ENCODE assay signal across 9 cellular contexts in genomic region chr17:2634361-2634960, GRCh38. TPM values are rescaled to one million over a fixed set of nuclear protein-coding genes. Genes with fewer than 3 reads are reported as not detected.
DNase-seq lines count a peak whose midpoint lies in the region; ATAC-seq and TF ChIP-seq lines count a peak whose summit lies in the region.
"Had no signal": no experiment of that assay in that cellular context is flagged by ENCODE, and none has a peak within 500 bp of the region (broad histone marks: within the 10 kb centered on the region; RNA-seq: fewer than 3 reads in every experiment).

No MANE protein-coding gene starts in this region.

- CTCF ChIA-PET in CD4-positive, alpha-beta T cell (lab: Charles Lee), result interaction anchor here (0.9 kb wide), 1 partner anchor 17 kb away, joined by 3 read pairs; no protein-coding TSS in a partner anchor

- H3K9me3 Mint-ChIP-seq in CD4-positive, alpha-beta T cell, result no peaks in the 10 kb centered on the region
- H3K9me3 Mint-ChIP-seq in activated naive CD8-positive, alpha-beta T cell treated with anti-CD3 and anti-CD28 coated beads, Interleukin-2, amount 50 U/mL, for 24 hours, result peaks cover 4% of the 10 kb centered on the region

- peaks cover 71% of the 10 kb centered on the region for H3K4me1 Mint-ChIP-seq in CD4-positive, alpha-beta T cell (ENCODE audit: low read depth)
- H3K4me1 Mint-ChIP-seq in activated naive CD8-positive, alpha-beta T cell treated with anti-CD3 and anti-CD28 coated beads, Interleukin-2, amount 50 U/mL, for 24 hours, result peaks cover 61% of the 10 kb centered on the region

- 75 to 86% methylated on average over 9 of the region's 9 CpGs for WGBS in lung, 2 donors

- no peak for TF ChIP-seq CTCF in CD4-positive, alpha-beta T cell (IDR thresholded peaks at IDR 0.05)
- TF ChIP-seq CTCF in lung (IDR thresholded peaks at IDR 0.05; ENCODE audit: control extremely low read depth, extremely low read depth), result no peak

- H3K4me3 Mint-ChIP-seq in CD4-positive, alpha-beta T cell, result no peak overlapping the region
- no peak overlapping the region for H3K4me3 Mint-ChIP-seq in activated naive CD8-positive, alpha-beta T cell treated with anti-CD3 and anti-CD28 coated beads, Interleukin-2, amount 50 U/mL, for 24 hours

- peaks cover 7 to 8% of the 10 kb centered on the region in 2 donors for H3K4me1 ChIP-seq in lung (ENCODE audit: control insufficient read depth in 2 of 2, insufficient read depth in 2 of 2, low read length in 2 of 2)

- POLR2A ChIA-PET in CD4-positive, alpha-beta T cell (lab: Charles Lee), result no interaction called here

- H3K4me3 ChIP-seq in lung, result no peak overlapping the region

- no peaks in the 10 kb centered on the region for H3K27me3 Mint-ChIP-seq in CD4-positive, alpha-beta T cell
- H3K27me3 Mint-ChIP-seq in activated naive CD8-positive, alpha-beta T cell treated with anti-CD3 and anti-CD28 coated beads, Interleukin-2, amount 50 U/mL, for 24 hours, result no peaks in the 10 kb centered on the region

- no peak overlapping the region for H3K27ac ChIP-seq in CD4-positive, alpha-beta T cell (ENCODE audit: low read depth, low read length)
- H3K27ac ChIP-seq in lung (ENCODE audit: low read depth in 1 of 2, low read length in 1 of 2), result no peak overlapping the region

- no peak for DNase-seq in CD4-positive, alpha-beta T cell
- peak; percentile 51 for DNase-seq in HK-2 (ENCODE audit: unreplicated experiment)
- DNase-seq in activated naive CD8-positive, alpha-beta T cell treated with anti-CD3 and anti-CD28 coated beads, Interleukin-2, amount 50 U/mL, for 24 hours, result no peak
- no peak for DNase-seq in lung (ENCODE audit: low spot score)
- DNase-seq in dedifferentiated amniotic fluid mesenchymal stem cell (ENCODE audit: extremely low spot score), result no peak
- DNase-seq in DMS 273 treated with DMSO at 0.1 percent for 48 hours (lab: John Stamatoyannopoulos, UW), result no peak
- DNase-seq in COLO829 (ENCODE audit: low spot score), result no peak
- DNase-seq: T1000 had no signal

- H3K9me3 ChIP-seq in CD4-positive, alpha-beta T cell (ENCODE audit: control insufficient read depth, low read length), result no peaks in the 10 kb centered on the region
- no peaks in the 10 kb centered on the region for H3K9me3 ChIP-seq in lung (ENCODE audit: control insufficient read depth in 2 of 2, insufficient read depth in 1 of 2, low read length in 1 of 2)

- H3K27ac Mint-ChIP-seq in CD4-positive, alpha-beta T cell, result peak overlapping the region; percentile 72
- H3K27ac Mint-ChIP-seq in activated naive CD8-positive, alpha-beta T cell treated with anti-CD3 and anti-CD28 coated beads, Interleukin-2, amount 50 U/mL, for 24 hours, result peak overlapping the region; percentile 69

- intact Hi-C loops in CD4-positive, alpha-beta T cell (cut with DNase I, micrococcal nuclease), result no loop called here

- H3K36me3 ChIP-seq in lung (ENCODE audit: control insufficient read depth in 2 of 2, insufficient read depth in 2 of 2, low read length in 2 of 2), result peaks cover 6% of the 10 kb centered on the region in 2 donors

- H3K36me3 Mint-ChIP-seq in CD4-positive, alpha-beta T cell (ENCODE audit: low read depth), result peaks cover 39% of the 10 kb centered on the region
- peaks cover 29% of the 10 kb centered on the region for H3K36me3 Mint-ChIP-seq in activated naive CD8-positive, alpha-beta T cell treated with anti-CD3 and anti-CD28 coated beads, Interleukin-2, amount 50 U/mL, for 24 hours (ENCODE audit: low read depth)

- no peaks in the 10 kb centered on the region for H3K27me3 ChIP-seq in CD4-positive, alpha-beta T cell (ENCODE audit: control insufficient read depth, insufficient read depth, low read length)
- H3K27me3 ChIP-seq in lung (ENCODE audit: control insufficient read depth, insufficient read depth), result no peaks in the 10 kb centered on the region

- ATAC-seq in CD4-positive, alpha-beta T cell (ENCODE audit: poor library complexity), result no peak
- ATAC-seq in activated naive CD8-positive, alpha-beta T cell treated with anti-CD3 and anti-CD28 coated beads, Interleukin-2, amount 50 U/mL, for 24 hours, result no peak
- peak; percentile 34 for ATAC-seq in lung (ENCODE audit: insufficient read depth, low FRiP score)
- ATAC-seq in HG02884 (IDR thresholded peaks at IDR 0.05; ENCODE audit: unreplicated experiment), result no peak

RNA-seq across cellular contexts. Expression of gene PAFAH1B1, which starts 41.0 kb away (rescaled TPM):
- total RNA-seq in CD4-positive, alpha-beta T cell, result 100 to 1,000 TPM; 120 to 123 TPM
- total RNA-seq in lung, result 100 to 1,000 TPM; 116 to 182 TPM
- 10 to 100 TPM; 53.4 to 54.6 TPM for polyA plus RNA-seq in lung
